In the genomic region with DNA sequence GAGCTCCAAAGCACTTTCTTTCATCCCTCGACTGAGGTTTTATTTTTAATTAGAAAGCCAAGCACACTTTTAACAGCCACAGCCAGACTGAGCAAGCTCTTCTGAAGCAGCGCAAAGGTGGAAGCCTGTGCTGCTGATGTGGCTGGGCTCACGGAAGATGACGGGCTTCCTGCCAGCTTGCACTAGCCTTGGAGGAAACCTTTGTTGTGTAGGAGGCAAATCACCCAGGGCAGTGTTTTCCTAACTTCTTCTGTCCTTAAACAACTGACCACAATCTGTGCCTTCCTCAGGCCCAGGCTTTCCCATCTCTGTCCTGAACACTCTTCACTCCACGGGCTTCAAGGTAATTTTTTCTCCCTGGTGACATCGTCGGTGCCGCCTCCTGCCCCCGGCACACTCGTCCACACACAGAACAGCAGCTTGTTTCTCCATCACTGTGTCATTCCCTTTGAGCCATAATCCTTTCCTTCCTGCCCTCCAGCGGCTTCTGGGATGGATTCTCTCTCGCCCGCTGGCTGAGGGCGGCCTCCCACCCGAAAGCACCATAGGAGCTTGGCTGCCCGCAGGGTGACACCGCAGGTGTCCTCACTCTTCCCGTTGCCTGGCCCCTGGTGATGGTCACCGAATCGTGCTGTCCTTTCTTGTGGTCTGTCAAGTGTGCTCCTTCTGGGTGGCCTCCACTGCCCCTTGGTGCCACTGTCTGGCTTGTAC, we compare ENCODE assay signal across 10 cellular contexts. TPM values are rescaled to one million over a fixed set of nuclear protein-coding genes. Genes with fewer than 3 reads are reported as not detected.
DNase-seq lines count a peak whose midpoint lies in the region; ATAC-seq and TF ChIP-seq lines count a peak whose summit lies in the region.
"Had no signal": no experiment of that assay in that cellular context is flagged by ENCODE, and none has a peak within 500 bp of the region (broad histone marks: within the 10 kb centered on the region; RNA-seq: fewer than 3 reads in every experiment).

No MANE protein-coding gene starts in this region.

- no peak overlapping the region for H3K4me3 ChIP-seq in CD8-positive, alpha-beta memory T cell (ENCODE audit: low read length)

- H3K27ac Mint-ChIP-seq in CD8-positive, alpha-beta memory T cell: peak overlapping the region in 2 of 8 donors; percentile 6 to 78
- no peak overlapping the region for H3K27ac Mint-ChIP-seq in HFFc6
- peak overlapping the region; percentile 31 for H3K27ac Mint-ChIP-seq in activated naive CD4-positive, alpha-beta T cell treated with anti-CD3 and anti-CD28 coated beads, Interleukin-2, amount 50 U/mL, for 24 hours
- H3K27ac Mint-ChIP-seq in nephron: peak overlapping the region in 1 of 3 experiments; percentile 55

- H3K27me3 Mint-ChIP-seq in CD8-positive, alpha-beta memory T cell: peaks cover 8 to 11% of the 10 kb centered on the region in 2 donors
- H3K27me3 Mint-ChIP-seq in HFFc6 (ENCODE audit: insufficient read depth) (peaks cover 6% of the 10 kb centered on the region), nephron (ENCODE audit: low read depth) (peaks cover 47% of the 10 kb centered on the region)
- no peaks in the 10 kb centered on the region for H3K27me3 Mint-ChIP-seq in activated naive CD4-positive, alpha-beta T cell treated with anti-CD3 and anti-CD28 coated beads, Interleukin-2, amount 50 U/mL, for 24 hours

- H3K36me3 Mint-ChIP-seq in CD8-positive, alpha-beta memory T cell: no peaks in the 10 kb centered on the region
- H3K36me3 Mint-ChIP-seq in HFFc6 (ENCODE audit: low read depth) (no peaks in the 10 kb centered on the region), nephron (ENCODE audit: low read depth) (no peaks in the 10 kb centered on the region)
- H3K36me3 Mint-ChIP-seq in activated naive CD4-positive, alpha-beta T cell treated with anti-CD3 and anti-CD28 coated beads, Interleukin-2, amount 50 U/mL, for 24 hours: no peaks in the 10 kb centered on the region

- no peaks in the 10 kb centered on the region for H3K9me3 ChIP-seq in CD8-positive, alpha-beta memory T cell (ENCODE audit: low read length)
- H3K9me3 ChIP-seq: Peyer's patch had no signal

- peaks cover 15 to 24% (median 16%) of the 10 kb centered on the region in 3 donors for H3K4me1 Mint-ChIP-seq in CD8-positive, alpha-beta memory T cell
- H3K4me1 Mint-ChIP-seq in HFFc6 (ENCODE audit: low read depth) (peaks cover 19% of the 10 kb centered on the region), nephron (peaks cover 32% of the 10 kb centered on the region)
- H3K4me1 Mint-ChIP-seq in activated naive CD4-positive, alpha-beta T cell treated with anti-CD3 and anti-CD28 coated beads, Interleukin-2, amount 50 U/mL, for 24 hours: peaks cover 26% of the 10 kb centered on the region

- peak in 1 of 5 donors; percentile 47 for DNase-seq in CD8-positive, alpha-beta memory T cell
- DNase-seq in HFFc6: no peak
- DNase-seq: Peyer's patch had no signal

- ATAC-seq in HG02938 (IDR thresholded peaks at IDR 0.05; ENCODE audit: unreplicated experiment) (no peak), GM18517 (IDR thresholded peaks at IDR 0.05; ENCODE audit: unreplicated experiment) (no peak), GM21423 (IDR thresholded peaks at IDR 0.05; ENCODE audit: unreplicated experiment) (no peak)

- H3K4me3 Mint-ChIP-seq in CD8-positive, alpha-beta memory T cell: peak overlapping the region in 4 of 7 donors; percentile 14 to 78 (median 40)
- H3K4me3 Mint-ChIP-seq in HFFc6: peak overlapping the region; percentile 92; the same call in 1 of the 2 replicates
- peak overlapping the region; percentile 75 for H3K4me3 Mint-ChIP-seq in activated naive CD4-positive, alpha-beta T cell treated with anti-CD3 and anti-CD28 coated beads, Interleukin-2, amount 50 U/mL, for 24 hours
- peak overlapping the region in 2 of 3 experiments; percentile 20 to 70 for H3K4me3 Mint-ChIP-seq in nephron

- POLR2A ChIA-PET in CD8-positive, alpha-beta memory T cell (lab: Charles Lee): no interaction called here

- no peaks in the 10 kb centered on the region for H3K27me3 ChIP-seq in CD8-positive, alpha-beta memory T cell (ENCODE audit: insufficient read depth, low read length, poor library complexity, severe bottlenecking)

- peaks cover 9% of the 10 kb centered on the region for H3K4me1 ChIP-seq in CD8-positive, alpha-beta memory T cell (ENCODE audit: insufficient read depth, low read length)

- no peak overlapping the region for H3K27ac ChIP-seq in CD8-positive, alpha-beta memory T cell (ENCODE audit: low read depth, low read length)
- H3K27ac ChIP-seq: Peyer's patch had no signal

- CTCF ChIA-PET in CD8-positive, alpha-beta memory T cell (lab: Charles Lee): interaction anchor here (0.8 to 4.3 kb wide), 8 partner anchors 9 to 673 kb away, joined by 3 to 39 read pairs (median 8); no protein-coding TSS in a partner anchor

- H3K9me3 Mint-ChIP-seq in CD8-positive, alpha-beta memory T cell: no peaks in the 10 kb centered on the region
- H3K9me3 Mint-ChIP-seq in HFFc6 (no peaks in the 10 kb centered on the region), nephron (no peaks in the 10 kb centered on the region)
- H3K9me3 Mint-ChIP-seq in activated naive CD4-positive, alpha-beta T cell treated with anti-CD3 and anti-CD28 coated beads, Interleukin-2, amount 50 U/mL, for 24 hours: no peaks in the 10 kb centered on the region

- TF ChIP-seq CTCF in HFFc6 (IDR thresholded peaks at IDR 0.05) (no peak), nephron (IDR thresholded peaks at IDR 0.05; ENCODE audit: unreplicated experiment in 3 of 3) (no peak)

- H3K36me3 ChIP-seq in CD8-positive, alpha-beta memory T cell (ENCODE audit: insufficient read depth, low read length): no peaks in the 10 kb centered on the region
- H3K36me3 ChIP-seq: Peyer's patch had no signal

RNA-seq across cellular contexts. Expression of gene INHBB, which starts 31.1 kb away (rescaled TPM):
- total RNA-seq in CD8-positive, alpha-beta memory T cell: not detected
- not detected for polyA plus RNA-seq in CD8-positive, alpha-beta memory T cell
- 1 to 10 TPM in 3 of 6 experiments, under 1 TPM in 3; 0.47 to 1.6 (median 1.1) TPM for total RNA-seq in HFFc6 (2021; fragmentation: NEBNext Ultra II Directional; extraction: Animal tissue kit (Norgen Biotek cat#: 25700))
- polyA plus RNA-seq: keratinocyte, neural cell had no signal

Comparison
In these comparisons a context has a peak if more than half of its experiments do, and no peak if none do; other contexts are left out.
1. H3K4me3 Mint-ChIP-seq: peak in every context shown above with its lines; median percentile 92 in HFFc6; 75 in activated naive CD4-positive, alpha-beta T cell treated with anti-CD3 and anti-CD28 coated beads, Interleukin-2, amount 50 U/mL, for 24 hours; 45 in nephron; 40 in CD8-positive, alpha-beta memory T cell.